ENCODE assay signal across 2 cellular contexts in the genomic region with DNA sequence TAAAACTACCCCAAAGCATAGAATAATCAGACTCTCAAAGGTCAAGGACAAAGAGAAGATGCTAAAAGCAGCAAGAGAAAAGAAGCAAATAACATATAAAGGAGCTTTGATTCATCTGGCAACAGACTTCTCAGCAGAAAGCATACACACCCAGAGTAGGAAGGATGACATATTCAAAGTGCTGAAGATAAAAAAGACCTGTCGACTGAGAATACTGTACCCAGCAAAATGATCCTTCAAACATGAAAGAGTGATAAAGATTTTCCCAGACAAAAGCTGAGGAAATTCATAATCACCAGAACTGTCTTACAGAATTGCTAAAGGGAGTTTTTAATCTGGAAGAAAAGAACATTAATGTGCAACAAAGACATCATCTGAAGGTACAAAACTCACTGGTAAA.
TF ChIP-seq lines count a peak whose summit lies in the region.

No MANE protein-coding gene starts in this region.

TF ChIP-seq in HepG2, 621 proteins besides CTCF, POLR2A, EP300 and RAD21 (continued from another document):
- TF ChIP-seq RNF2 (conservative IDR thresholded peaks at IDR 0.05; ENCODE audit: low read depth), result no peak
- TF ChIP-seq, protein P1, sequence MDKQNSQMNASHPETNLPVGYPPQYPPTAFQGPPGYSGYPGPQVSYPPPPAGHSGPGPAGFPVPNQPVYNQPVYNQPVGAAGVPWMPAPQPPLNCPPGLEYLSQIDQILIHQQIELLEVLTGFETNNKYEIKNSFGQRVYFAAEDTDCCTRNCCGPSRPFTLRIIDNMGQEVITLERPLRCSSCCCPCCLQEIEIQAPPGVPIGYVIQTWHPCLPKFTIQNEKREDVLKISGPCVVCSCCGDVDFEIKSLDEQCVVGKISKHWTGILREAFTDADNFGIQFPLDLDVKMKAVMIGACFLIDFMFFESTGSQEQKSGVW (CRISPR knock-in tag; IDR thresholded peaks at IDR 0.05; ENCODE audit: borderline replicate concordance), result no peak
- TF ChIP-seq ZNF136 (CRISPR knock-in tag; IDR thresholded peaks at IDR 0.05; ENCODE audit: low read depth), result peak; percentile 92; the same call in 1 of the 2 replicates
- TF ChIP-seq NR2C2 (CRISPR knock-in tag; IDR thresholded peaks at IDR 0.05; ENCODE audit: borderline replicate concordance), result no peak
- no peak for TF ChIP-seq HIVEP1 (CRISPR knock-in tag; IDR thresholded peaks at IDR 0.05)
- TF ChIP-seq KAT7 (CRISPR knock-in tag; IDR thresholded peaks at IDR 0.05; ENCODE audit: borderline replicate concordance), result no peak
TF ChIP-seq in HepG2: peak in this region for 1.

TF ChIP-seq in HEK293, 187 proteins besides CTCF, POLR2A, EP300 and RAD21 (continued from another document):
- TF ChIP-seq TRIM28 (IDR thresholded peaks at IDR 0.05; ENCODE audit: borderline replicate concordance, low read length) (peak; percentile 78; the same call in 1 of the 2 replicates), ZNF146 (tag by site-specific recombination; IDR thresholded peaks at IDR 0.05) (no peak), ZNF510 (tag by site-specific recombination; IDR thresholded peaks at IDR 0.05; ENCODE audit: insufficient replicate concordance) (peak; percentile 40), ZNF175 (tag by site-specific recombination; IDR thresholded peaks at IDR 0.05) (no peak), ZNF626 (tag by site-specific recombination; IDR thresholded peaks at IDR 0.05) (0 out of 2 replicates have a peak, but pooled peaks have one; percentile 56), ZNF302 (tag by site-specific recombination; IDR thresholded peaks at IDR 0.05; ENCODE audit: low read depth) (no peak), ZNF596 (tag by site-specific recombination; IDR thresholded peaks at IDR 0.05) (no peak), ZNF707 (tag by site-specific recombination; IDR thresholded peaks at IDR 0.05) (no peak), SETDB1 (IDR thresholded peaks at IDR 0.05; ENCODE audit: insufficient read length, low read length) (peak; percentile 99), ZNF529 (tag by site-specific recombination; IDR thresholded peaks at IDR 0.05; ENCODE audit: insufficient replicate concordance) (peak; percentile 63), ZNF426 (tag by site-specific recombination; IDR thresholded peaks at IDR 0.05) (no peak)
- TF ChIP-seq, protein P2, sequence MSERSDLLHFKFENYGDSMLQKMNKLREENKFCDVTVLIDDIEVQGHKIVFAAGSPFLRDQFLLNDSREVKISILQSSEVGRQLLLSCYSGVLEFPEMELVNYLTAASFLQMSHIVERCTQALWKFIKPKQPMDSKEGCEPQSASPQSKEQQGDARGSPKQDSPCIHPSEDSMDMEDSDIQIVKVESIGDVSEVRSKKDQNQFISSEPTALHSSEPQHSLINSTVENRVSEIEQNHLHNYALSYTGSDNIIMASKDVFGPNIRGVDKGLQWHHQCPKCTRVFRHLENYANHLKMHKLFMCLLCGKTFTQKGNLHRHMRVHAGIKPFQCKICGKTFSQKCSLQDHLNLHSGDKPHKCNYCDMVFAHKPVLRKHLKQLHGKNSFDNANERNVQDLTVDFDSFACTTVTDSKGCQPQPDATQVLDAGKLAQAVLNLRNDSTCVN (tag by site-specific recombination; optimal IDR thresholded peaks at IDR 0.05), result no peak
- TF ChIP-seq, protein P3, sequence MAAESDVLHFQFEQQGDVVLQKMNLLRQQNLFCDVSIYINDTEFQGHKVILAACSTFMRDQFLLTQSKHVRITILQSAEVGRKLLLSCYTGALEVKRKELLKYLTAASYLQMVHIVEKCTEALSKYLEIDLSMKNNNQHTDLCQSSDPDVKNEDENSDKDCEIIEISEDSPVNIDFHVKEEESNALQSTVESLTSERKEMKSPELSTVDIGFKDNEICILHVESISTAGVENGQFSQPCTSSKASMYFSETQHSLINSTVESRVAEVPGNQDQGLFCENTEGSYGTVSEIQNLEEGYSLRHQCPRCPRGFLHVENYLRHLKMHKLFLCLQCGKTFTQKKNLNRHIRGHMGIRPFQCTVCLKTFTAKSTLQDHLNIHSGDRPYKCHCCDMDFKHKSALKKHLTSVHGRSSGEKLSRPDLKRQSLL (tag by site-specific recombination; IDR thresholded peaks at IDR 0.05), result no peak
